In the genomic region with DNA sequence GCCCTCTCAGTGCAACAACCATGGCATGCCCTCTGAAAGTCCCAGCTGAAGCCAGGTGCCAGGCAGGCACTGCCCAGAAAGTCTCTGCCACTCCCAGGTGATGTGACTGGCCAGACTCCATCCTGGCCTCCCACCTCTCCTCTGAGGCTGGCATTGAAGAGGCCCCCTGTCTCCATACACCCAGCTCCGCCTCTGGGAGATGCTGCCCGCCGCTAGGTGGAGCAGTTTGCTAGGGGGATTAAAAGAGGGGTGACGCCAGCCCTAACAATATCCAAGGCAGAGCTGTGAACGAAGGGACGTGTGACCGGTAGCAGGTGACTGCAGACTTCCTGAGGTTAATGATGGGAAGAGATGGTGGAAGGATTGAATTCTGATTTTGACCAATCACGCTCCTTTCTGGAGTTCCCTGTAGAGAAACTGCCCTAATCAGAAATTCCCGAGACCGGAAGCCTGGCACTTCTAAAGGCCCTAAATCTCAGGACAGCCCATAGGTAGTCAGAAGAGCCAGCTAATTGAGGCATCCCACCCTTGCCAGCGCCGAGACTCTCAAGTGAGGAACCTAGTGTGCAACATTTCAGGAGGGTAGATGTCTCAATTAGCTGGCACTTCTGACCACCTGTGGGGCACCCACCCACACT, we compare ENCODE assay signal across 8 cellular contexts. TPM values are rescaled to one million over a fixed set of nuclear protein-coding genes. Genes with fewer than 3 reads are reported as not detected.
A peak's percentile ranks its signal among the peaks of the same experiment; 100 is the strongest.
DNase-seq lines count a peak whose midpoint lies in the region; ATAC-seq, FAIRE-seq and TF ChIP-seq lines count a peak whose summit lies in the region.

No MANE protein-coding gene starts in this region.

- no peaks in the 10 kb centered on the region for H3K79me2 ChIP-seq in GM12878 (ENCODE audit: control insufficient read depth, insufficient read depth, low read length)

- intact Hi-C loops in GM12878 (cut with micrococcal nuclease; ENCODE audit: unreplicated experiment): loop anchor here (2.0 kb wide), 1 partner anchor 283 kb away; no protein-coding TSS in a partner anchor
- intact Hi-C loops in gastrocnemius medialis (cut with DNase I; ENCODE audit: low total_unique reads): loop anchor here (10.0 kb wide), 1 partner anchor 105 kb away; no protein-coding TSS in a partner anchor
- intact Hi-C loops in spleen (cut with DNase I; ENCODE audit: low total_unique reads): no loop called here

- TF ChIP-seq RAD21 in GM12878 (IDR thresholded peaks at IDR 0.05; ENCODE audit: insufficient read depth, low read depth, low read length): peak; percentile 46

- TF ChIP-seq CTCF in GM12878 (IDR thresholded peaks at IDR 0.05 in 2 of 3, conservative IDR thresholded peaks at IDR 0.05 in 1 of 3; ENCODE audit: control insufficient read depth in 2 of 3, extremely low read depth in 1 of 3, insufficient read depth in 1 of 3, low read depth in 3 of 3, low read length in 3 of 3): peak; percentile 63 to 80 (median 69)
- TF ChIP-seq CTCF in gastrocnemius medialis (IDR thresholded peaks at IDR 0.05 in 4 of 5, conservative IDR thresholded peaks at IDR 0.05 in 1 of 5): peak in 4 of 5 experiments; percentile 3 to 47 (median 22)
- TF ChIP-seq CTCF in spleen (IDR thresholded peaks at IDR 0.05 in 8 of 11, conservative IDR thresholded peaks at IDR 0.05 in 3 of 11): peak in 5 of 11 experiments; percentile 40 to 50 (median 44)

- H3K4me3 ChIP-seq in GM12878: no peak overlapping the region
- H3K4me3 ChIP-seq in gastrocnemius medialis: no peak overlapping the region
- no peak overlapping the region for H3K4me3 ChIP-seq in spleen

- RAD21 ChIA-PET in GM12878 (lab: Charles Lee; ENCODE audit: unreplicated experiment): interaction anchor here (1.1 to 3.6 kb wide), 3 partner anchors 151 to 284 kb away, joined by 3 to 29 read pairs (median 3); no protein-coding TSS in a partner anchor

- DNase-seq in DMS53 (lab: John Stamatoyannopoulos, UW) (peak; percentile 71), DMS53 treated with DMSO at 0.1 percent for 48 hours (lab: John Stamatoyannopoulos, UW; ENCODE audit: unreplicated experiment) (no peak), NCI-H69 (lab: John Stamatoyannopoulos, UW) (peak; percentile 45), GM12878 (ENCODE audit: low read depth, low spot score) (no peak), gastrocnemius medialis (no peak), mesenteric fat pad (ENCODE audit: low spot score) (no peak), spleen (no peak)

- H2AFZ ChIP-seq in GM12878 (ENCODE audit: control insufficient read depth, low read depth, low read length): no peak overlapping the region

- ATAC-seq in GM12878: peak; percentile 91
- no peak for ATAC-seq in gastrocnemius medialis
- ATAC-seq in GM19035 (IDR thresholded peaks at IDR 0.05; ENCODE audit: unreplicated experiment): no peak

- no peaks in the 10 kb centered on the region for H3K36me3 ChIP-seq in GM12878 (ENCODE audit: control insufficient read depth in 2 of 2, insufficient read depth in 2 of 2, low read length in 1 of 2)
- H3K36me3 ChIP-seq in gastrocnemius medialis: no peaks in the 10 kb centered on the region
- no peaks in the 10 kb centered on the region for H3K36me3 ChIP-seq in spleen

- FAIRE-seq in GM12878 (lab: Jason Lieb, UNC): peak; percentile 7

- no peaks in the 10 kb centered on the region for H3K9me3 ChIP-seq in GM12878 (replicated peaks; ENCODE audit: control insufficient read depth, insufficient read depth, low read length)
- H3K9me3 ChIP-seq in gastrocnemius medialis: no peaks in the 10 kb centered on the region
- H3K9me3 ChIP-seq in spleen: no peaks in the 10 kb centered on the region

- CTCF ChIA-PET in GM12878 (lab: Yijun Ruan, JAX): interaction anchor here (0.6 to 21.1 kb wide), 25 partner anchors 7 to 1069 kb away, joined by 3 to 583 read pairs (median 4); a partner anchor contains a TSS

- H3K27ac ChIP-seq in GM12878 (ENCODE audit: control insufficient read depth, insufficient read depth): no peak overlapping the region
- no peak overlapping the region for H3K27ac ChIP-seq in gastrocnemius medialis
- no peak overlapping the region for H3K27ac ChIP-seq in spleen

- TF ChIP-seq POLR2A in GM12878 (IDR thresholded peaks at IDR 0.05; ENCODE audit: low read depth, low read length): no peak
- no peak for TF ChIP-seq POLR2A in gastrocnemius medialis (IDR thresholded peaks at IDR 0.05)
- no peak for TF ChIP-seq POLR2A in spleen (IDR thresholded peaks at IDR 0.05)

- H3K4me2 ChIP-seq in GM12878 (ENCODE audit: control insufficient read depth, insufficient read depth): no peak overlapping the region

- H3K9ac ChIP-seq in GM12878 (ENCODE audit: control insufficient read depth, insufficient read depth, low read length): no peak overlapping the region

- BruUV-seq in GM12878 (replicated peaks; lab: Mats Ljungman, UMichigan): no TSS peak

- no peak for TF ChIP-seq EP300 in GM12878 (IDR thresholded peaks at IDR 0.05; ENCODE audit: borderline replicate concordance in 1 of 2, control insufficient read depth in 1 of 2, low read depth in 2 of 2, low read length in 2 of 2)

- 42% methylated on average over 12 of the region's 12 CpGs for WGBS in GM12878 (ENCODE audit: insufficient coverage, insufficient replicate concordance, low lambda C conversion rate, missing lambda C conversion rate)
- WGBS in spleen, 5 donors: 67 to 84% (median 73%) methylated on average over 12 of the region's 12 CpGs

- no peaks in the 10 kb centered on the region for H4K20me1 ChIP-seq in GM12878 (ENCODE audit: control insufficient read depth, insufficient read depth)

- SMC1A ChIA-PET in GM12878 (lab: Charles Lee; ENCODE audit: uncharacterized antibody, unreplicated experiment): interaction anchor here (0.7 to 2.2 kb wide), 8 partner anchors 147 to 1061 kb away, joined by 3 to 16 read pairs (median 3); no protein-coding TSS in a partner anchor

- in situ Hi-C loops in GM12878 (cut with MboI): loop anchor here (10.0 kb wide), 1 partner anchor 285 kb away; a partner anchor contains a TSS
- in situ Hi-C loops in gastrocnemius medialis (cut with MboI; ENCODE audit: low sequenced_read_pairs in 4 of 4): loop anchor here (10.0 kb wide), 3 partner anchors 145 to 285 kb away; a partner anchor contains a TSS

- no peaks in the 10 kb centered on the region for H3K4me1 ChIP-seq in GM12878 (ENCODE audit: control insufficient read depth, insufficient read depth, low read length)
- no peaks in the 10 kb centered on the region for H3K4me1 ChIP-seq in gastrocnemius medialis
- H3K4me1 ChIP-seq in spleen: no peaks in the 10 kb centered on the region

- POLR2A ChIA-PET in GM12878 (lab: Charles Lee): no interaction called here

- H3K27me3 ChIP-seq in GM12878 (replicated peaks in 1 of 2; ENCODE audit: control insufficient read depth in 2 of 2, insufficient read depth in 2 of 2, low read length in 1 of 2) (peaks cover 0 to 4% of the 10 kb centered on the region in 2 experiments; a peak in 2 of 4 replicates), gastrocnemius medialis (peaks cover 0 to 4% (median 0%) of the 10 kb centered on the region in 3 donors), spleen (replicated peaks in 1 of 7) (peaks cover 0 to 26% (median 0%) of the 10 kb centered on the region in 7 donors)

TF ChIP-seq in GM12878, 131 proteins besides CTCF, POLR2A, EP300 and RAD21:
- TF ChIP-seq SMC3 (IDR thresholded peaks at IDR 0.05; ENCODE audit: borderline replicate concordance, low read length): peak; percentile 42; the same call in 1 of the 2 replicates
- TF ChIP-seq CREB1 (IDR thresholded peaks at IDR 0.05; ENCODE audit: low read depth): no peak

RNA-seq across cellular contexts. Expression of a gene that starts 8.3 kb away (rescaled TPM):
- total RNA-seq in GM12878 (2013; cell fraction: nucleolus; rRNA removed): not detected in 2 replicates
- total RNA-seq in GM12878 (2014; rRNA removed) (not detected in 2 replicates), GM12878 (2014; rRNA removed; fragmentation: Illumina TruSeq; extraction: Trizol) (not detected in 2 replicates), GM12878 (2021) (not detected in 2 replicates), gastrocnemius medialis (under 1 TPM in 2 of 4 donors, not detected in 2; 0.44 to 0.94 TPM), mesenteric fat pad (0.64 TPM), spleen (1 to 10 TPM in 1 of 7 donors, under 1 TPM in 3, not detected in 3; 0.76 to 2.1 (median 0.98) TPM)
- not detected for polyA plus RNA-seq in GM12878 (2011; ENCODE audit: low read depth)
- polyA plus RNA-seq in GM12878 (2011; rRNA removed) (0.08 and 0.10 TPM in 2 replicates), GM12878 (2014; fragmentation: Illumina TruSeq; extraction: Trizol) (0.36 TPM in 1 of 2 replicates, not detected in the other), GM12878 (2014; fragmentation: Nextera tagmentation; extraction: Ambion mirVana) (not detected), GM12878 (2014; rRNA removed) (not detected in 2 replicates), GM12878 (2016; fragmentation: Nextera tagmentation; extraction: Ambion mirVana) (under 1 TPM in 1 of 2 experiments, not detected in 1; 0.20 TPM), spleen (under 1 TPM; 0.18 to 0.64 (median 0.20) TPM)
- 0.03 TPM in 1 of 2 replicates, not detected in the other for polyA plus RNA-seq in GM12878 (2011; cell fraction: cytosol; rRNA removed)
- polyA plus RNA-seq in GM12878 (2011; cell fraction: nucleus; rRNA removed): 0.19 TPM in 1 of 2 replicates, not detected in the other
- not detected in 2 replicates for polyA plus RNA-seq in GM12878 (2012)
- not detected in 2 replicates for polyA minus RNA-seq in GM12878 (2011; rRNA and poly(A)+ RNA removed)
- not detected in 2 replicates for polyA minus RNA-seq in GM12878 (2011; cell fraction: cytosol; rRNA and poly(A)+ RNA removed)
- not detected in 2 replicates for polyA minus RNA-seq in GM12878 (2011; cell fraction: nucleus; rRNA and poly(A)+ RNA removed)

Comparison
In these comparisons a context has a peak if more than half of its experiments do, and no peak if none do; other contexts are left out.
1. DNase-seq: peak in DMS53 (single experiment) and NCI-H69 (single experiment); none in DMS53 treated with DMSO at 0.1 percent for 48 hours (single experiment), GM12878 (single experiment), gastrocnemius medialis (0 of 2), mesenteric fat pad (single experiment) and spleen (single experiment).